Comparison of ENCODE assay signal across 18 cellular contexts in genomic region chr10:119288574-119289001, GRCh38.
A peak's percentile ranks its signal among the peaks of the same experiment; 100 is the strongest.
DNase-seq lines count a peak whose midpoint lies in the region; ATAC-seq and TF ChIP-seq lines count a peak whose summit lies in the region.
"Had no signal": no experiment of that assay in that cellular context is flagged by ENCODE, and none has a peak within 500 bp of the region (broad histone marks: within the 10 kb centered on the region; RNA-seq: fewer than 3 reads in every experiment).

No MANE protein-coding gene starts in this region.

- no peak overlapping the region for H2BK15ac ChIP-seq in neuronal stem cell (ENCODE audit: low read length)

- intact Hi-C loops in breast epithelium (cut with DNase I; ENCODE audit: low total_unique reads) = no loop called here
- intact Hi-C loops in mammary epithelial cell (cut with micrococcal nuclease) = no loop called here
- intact Hi-C loops in upper lobe of right lung (cut with DNase I) = no loop called here

- peak overlapping the region; percentile 32 for H3K18ac ChIP-seq in neuronal stem cell (ENCODE audit: low read length)

- H2BK12ac ChIP-seq in neuronal stem cell (ENCODE audit: low read length) = no peak overlapping the region

- TF ChIP-seq POLR2A in breast epithelium (IDR thresholded peaks at IDR 0.05) (no peak), gastroesophageal sphincter (IDR thresholded peaks at IDR 0.05) (no peak)

- no peak overlapping the region for H2BK120ac ChIP-seq in neuronal stem cell (ENCODE audit: low read depth, low read length)

- H2BK5ac ChIP-seq in neuronal stem cell (ENCODE audit: low read length) = no peak overlapping the region

- H3K4me2 ChIP-seq in mammary epithelial cell (ENCODE audit: insufficient read depth, low read depth, low read length) = no peak overlapping the region
- H3K4me2 ChIP-seq in neuronal stem cell (ENCODE audit: insufficient read depth, low read length, poor library complexity, severe bottlenecking) = no peak overlapping the region
- H3K4me2 ChIP-seq: KMS-11 had no signal

- H4K20me1 ChIP-seq in mammary epithelial cell (ENCODE audit: insufficient read depth, low read length) = no peaks in the 10 kb centered on the region

- ATAC-seq in gastroesophageal sphincter = no peak
- ATAC-seq in upper lobe of right lung = peak; percentile 8
- ATAC-seq: activated T-helper 17 cell treated with anti-CD3 and anti-CD28 coated beads, Interleukin-2, amount 50 U/mL, for 72 hours; body of pancreas had no signal

- H3K79me1 ChIP-seq in neuronal stem cell (ENCODE audit: low read depth, low read length) = no peaks in the 10 kb centered on the region

- H3K9me3 ChIP-seq in breast epithelium (no peaks in the 10 kb centered on the region), mammary epithelial cell (replicated peaks; ENCODE audit: insufficient read depth, low read length) (no peaks in the 10 kb centered on the region), gastroesophageal sphincter (no peaks in the 10 kb centered on the region), neuronal stem cell (replicated peaks in 1 of 2; ENCODE audit: control insufficient read depth in 2 of 2, insufficient read depth in 1 of 2, low read depth in 1 of 2, low read length in 2 of 2) (no peaks in the 10 kb centered on the region), upper lobe of right lung (no peaks in the 10 kb centered on the region)
- H3K9me3 ChIP-seq: body of pancreas had no signal

- TF ChIP-seq EP300 in gastroesophageal sphincter (IDR thresholded peaks at IDR 0.05) = no peak

- in situ Hi-C loops in mammary epithelial cell (cut with MboI; ENCODE audit: low sequenced_read_pairs in 2 of 2) = no loop called here

- H2AFZ ChIP-seq in mammary epithelial cell (ENCODE audit: low read depth, low read length) (no peak overlapping the region), neuronal stem cell (ENCODE audit: low read length) (no peak overlapping the region)

- H4K8ac ChIP-seq in neuronal stem cell (ENCODE audit: low read depth, low read length) = no peak overlapping the region

- no peak overlapping the region for H3K4me3 ChIP-seq in breast epithelium
- H3K4me3 ChIP-seq in mammary epithelial cell (replicated peaks in 1 of 3; ENCODE audit: insufficient read depth in 1 of 3, low read depth in 2 of 3, low read length in 3 of 3) = no peak overlapping the region
- H3K4me3 ChIP-seq in gastroesophageal sphincter = no peak overlapping the region
- H3K4me3 ChIP-seq in neuronal stem cell (ENCODE audit: low read length in 2 of 2) = peak overlapping the region in 1 of 2 donors; percentile 37
- no peak overlapping the region for H3K4me3 ChIP-seq in upper lobe of right lung
- H3K4me3 ChIP-seq: body of pancreas had no signal

- POLR2A ChIA-PET in HEK293T (lab: Yijun Ruan, JAX) = no interaction called here

- H3K14ac ChIP-seq in neuronal stem cell (ENCODE audit: low read length) = peak overlapping the region; percentile 40

- CTCF ChIA-PET in mammary epithelial cell (lab: Charles Lee; ENCODE audit: low non-redundant PET) = no interaction called here
- CTCF ChIA-PET in HEK293T (lab: Yijun Ruan, JAX) = interaction anchor here (2.8 kb wide), 1 partner anchor 82 kb away, joined by 9 read pairs; the partner anchor contains the start of gene GRK5

- H3K4me1 ChIP-seq in breast epithelium (peaks cover 11 to 19% of the 10 kb centered on the region in 2 donors), mammary epithelial cell (ENCODE audit: insufficient read depth, low read length) (peaks cover 4% of the 10 kb centered on the region), gastroesophageal sphincter (peaks cover 11 to 85% (median 70%) of the 10 kb centered on the region in 3 donors), neuronal stem cell (ENCODE audit: control insufficient read depth in 2 of 2, insufficient read depth in 1 of 2, low read depth in 1 of 2, low read length in 2 of 2) (peaks cover 5 to 9% of the 10 kb centered on the region in 2 donors), upper lobe of right lung (peaks cover 72% of the 10 kb centered on the region)
- H3K4me1 ChIP-seq: body of pancreas had no signal

- dilution Hi-C loops in mammary epithelial cell (cut with HindIII; ENCODE audit: low sequenced_read_pairs) = loop anchor here (5.0 kb wide), 1 partner anchor 66 kb away; no protein-coding TSS in a partner anchor

- H3K9ac ChIP-seq in mammary epithelial cell (ENCODE audit: insufficient read depth, low read length) (no peak overlapping the region), neuronal stem cell (ENCODE audit: low read depth, low read length, poor library complexity) (peak overlapping the region; percentile 54)
- H3K9ac ChIP-seq: KMS-11 had no signal

- no peak overlapping the region for H3K4ac ChIP-seq in neuronal stem cell (ENCODE audit: low read length)

- BruUV-seq in mammary epithelial cell (replicated peaks; lab: Mats Ljungman, UMichigan) = no TSS peak

- no peak for TF ChIP-seq CTCF in breast epithelium (IDR thresholded peaks at IDR 0.05)
- no peak for TF ChIP-seq CTCF in mammary epithelial cell (conservative IDR thresholded peaks at IDR 0.05 in 1 of 2, IDR thresholded peaks at IDR 0.05 in 1 of 2; ENCODE audit: extremely low read depth in 1 of 2, insufficient read depth in 1 of 2, low read depth in 1 of 2, low read length in 2 of 2)
- no peak for TF ChIP-seq CTCF in gastroesophageal sphincter (IDR thresholded peaks at IDR 0.05)
- TF ChIP-seq CTCF in upper lobe of right lung (IDR thresholded peaks at IDR 0.05) = no peak

- DNase-seq in breast epithelium (ENCODE audit: low spot score in 2 of 2) (no peak), mammary epithelial cell (no peak), neuronal stem cell (ENCODE audit: low spot score) (no peak), upper lobe of right lung (no peak), HEK293T (ENCODE audit: extremely low spot score) (no peak), occipital lobe (lab: John Stamatoyannopoulos, UW) (no peak), NCI-H1436 (lab: John Stamatoyannopoulos, UW) (no peak)
- DNase-seq: activated CD4-positive, alpha-beta memory T cell treated with anti-CD3 and anti-CD28 coated beads, Interleukin-2, amount 10 ng/mL, durations not matched to agents 7 days and 5 days; body of pancreas; Calu3; mesendoderm; NCI-H1417; NCI-H226; T1000 had no signal

- H3K23ac ChIP-seq in neuronal stem cell (ENCODE audit: low read depth, low read length, poor library complexity) = peak overlapping the region; percentile 80

- H3K36me3 ChIP-seq in breast epithelium (no peaks in the 10 kb centered on the region), mammary epithelial cell (ENCODE audit: insufficient read depth, low read length) (no peaks in the 10 kb centered on the region), gastroesophageal sphincter (no peaks in the 10 kb centered on the region), neuronal stem cell (replicated peaks in 1 of 2; ENCODE audit: control insufficient read depth in 2 of 2, insufficient read depth in 2 of 2, low read length in 2 of 2) (no peaks in the 10 kb centered on the region), upper lobe of right lung (no peaks in the 10 kb centered on the region)

- no peak overlapping the region for H2AK5ac ChIP-seq in neuronal stem cell (ENCODE audit: low read depth, low read length)

- H3K27ac ChIP-seq in breast epithelium (peak overlapping the region; percentile 73 to 82), mammary epithelial cell (ENCODE audit: insufficient read depth, low read depth, low read length) (no peak overlapping the region), gastroesophageal sphincter (peak overlapping the region; percentile 14 to 76 (median 54)), neuronal stem cell (replicated peaks; ENCODE audit: low read length) (no peak overlapping the region), upper lobe of right lung (peak overlapping the region; percentile 70)
- H3K27ac ChIP-seq: body of pancreas, HL-60, KMS-11 had no signal

- H4K91ac ChIP-seq in neuronal stem cell (ENCODE audit: low read depth, low read length, poor library complexity) = no peak overlapping the region

- H3K27me3 ChIP-seq in breast epithelium (no peaks in the 10 kb centered on the region), mammary epithelial cell (ENCODE audit: insufficient read depth, low read length) (no peaks in the 10 kb centered on the region), gastroesophageal sphincter (no peaks in the 10 kb centered on the region), neuronal stem cell (ENCODE audit: control insufficient read depth in 3 of 3, insufficient read depth in 3 of 3, low read depth in 1 of 3, low read length in 3 of 3) (no peaks in the 10 kb centered on the region), upper lobe of right lung (no peaks in the 10 kb centered on the region)
- H3K27me3 ChIP-seq: body of pancreas had no signal

- 87% methylated on average over 7 of the region's 7 CpGs for WGBS in mammary epithelial cell (ENCODE audit: low coverage, missing lambda C conversion rate)
- WGBS in gastroesophageal sphincter (ENCODE audit: low coverage in 1 of 2), 2 donors = 83 to 100% methylated on average over 3 to 5 of the region's 7 CpGs
- WGBS in neuronal stem cell (ENCODE audit: extremely low coverage in 2 of 2, insufficient read length in 2 of 2, insufficient replicate concordance in 1 of 2), 2 donors = no CpG with 5 or more reads among the region's 7 CpGs

- no peaks in the 10 kb centered on the region for H3K79me2 ChIP-seq in mammary epithelial cell (ENCODE audit: insufficient read depth, low read length)

TF ChIP-seq in HEK293T, 16 proteins besides CTCF, POLR2A, EP300 and RAD21:
- TF ChIP-seq SUZ12 (IDR thresholded peaks at IDR 0.05) (no peak), FOXK2 (IDR thresholded peaks at IDR 0.05) (no peak), ELF4 (IDR thresholded peaks at IDR 0.05) (no peak), SP1 (IDR thresholded peaks at IDR 0.05) (no peak), NFRKB (IDR thresholded peaks at IDR 0.05) (no peak), HDGF (IDR thresholded peaks at IDR 0.05; ENCODE audit: borderline replicate concordance) (no peak), BHLHE40 (IDR thresholded peaks at IDR 0.05; ENCODE audit: borderline replicate concordance) (no peak), TARDBP (IDR thresholded peaks at IDR 0.05) (no peak), ZNF384 (IDR thresholded peaks at IDR 0.05) (no peak), CTBP1 (IDR thresholded peaks at IDR 0.05; ENCODE audit: borderline replicate concordance) (no peak), LEF1 (IDR thresholded peaks at IDR 0.05; ENCODE audit: borderline replicate concordance) (no peak), FOXA1 (IDR thresholded peaks at IDR 0.05) (no peak), ARNT (IDR thresholded peaks at IDR 0.05) (no peak)
- TF ChIP-seq, protein P1, sequence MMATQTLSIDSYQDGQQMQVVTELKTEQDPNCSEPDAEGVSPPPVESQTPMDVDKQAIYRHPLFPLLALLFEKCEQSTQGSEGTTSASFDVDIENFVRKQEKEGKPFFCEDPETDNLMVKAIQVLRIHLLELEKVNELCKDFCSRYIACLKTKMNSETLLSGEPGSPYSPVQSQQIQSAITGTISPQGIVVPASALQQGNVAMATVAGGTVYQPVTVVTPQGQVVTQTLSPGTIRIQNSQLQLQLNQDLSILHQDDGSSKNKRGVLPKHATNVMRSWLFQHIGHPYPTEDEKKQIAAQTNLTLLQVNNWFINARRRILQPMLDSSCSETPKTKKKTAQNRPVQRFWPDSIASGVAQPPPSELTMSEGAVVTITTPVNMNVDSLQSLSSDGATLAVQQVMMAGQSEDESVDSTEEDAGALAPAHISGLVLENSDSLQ (IDR thresholded peaks at IDR 0.05) = no peak
TF ChIP-seq in HEK293T: peak in this region for 0.

Comparison
In these comparisons a context has a peak if more than half of its experiments do, and no peak if none do; other contexts are left out.
1. H3K27ac ChIP-seq: peak in breast epithelium (2 of 2), gastroesophageal sphincter (4 of 4) and upper lobe of right lung (single experiment); none in mammary epithelial cell (single experiment) and neuronal stem cell (single experiment).